ENCODE assay signal across 29 cellular contexts in the genomic region with DNA sequence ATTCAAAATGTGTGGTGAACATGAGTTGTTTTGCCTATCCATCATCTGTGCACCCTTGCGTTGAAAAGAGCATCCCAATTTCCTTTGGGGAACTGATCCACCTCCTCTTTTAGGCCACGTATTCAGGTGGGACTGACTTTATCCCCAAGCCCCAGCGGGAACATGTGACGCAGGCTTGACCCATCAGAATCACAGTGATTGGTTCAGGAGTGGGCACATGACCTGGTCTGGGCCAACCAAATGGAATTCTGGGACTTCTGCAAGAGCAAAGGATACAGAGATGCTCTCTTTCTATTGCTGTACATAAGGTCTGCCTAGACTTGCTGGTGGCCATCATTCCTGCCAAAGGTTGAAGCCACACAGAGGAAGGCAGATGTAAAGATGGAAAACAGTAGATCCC.
"Had no signal": no experiment of that assay in that cellular context is flagged by ENCODE, and none has a peak within 500 bp of the region (broad histone marks: within the 10 kb centered on the region; RNA-seq: fewer than 3 reads in every experiment).

No MANE protein-coding gene starts in this region.

- ATAC-seq: stimulated activated effector memory CD8-positive, alpha-beta T cell treated with anti-CD3 and anti-CD28 coated beads, Interleukin-12 subunit alpha, Interleukin-12 subunit beta, amount 100 ng/mL, for 72 hours; stimulated activated memory B cell treated with anti-CD40 and anti-IgM and Interleukin-4, amounts not matched to agents 10 μg/mL and 1 μg/mL and 100 μg/mL, for 72 hours; stimulated activated naive B cell treated with anti-CD40 and anti-IgM and Interleukin-4, amounts not matched to agents 10 μg/mL and 1 μg/mL and 100 μg/mL, for 72 hours; stimulated activated naive CD8-positive, alpha-beta T cell treated with anti-CD3 and anti-CD28 coated beads, Interleukin-15, amount 100 ng/mL, for 72 hours; stimulated activated naive CD8-positive, alpha-beta T cell treated with anti-CD3 and anti-CD28 coated beads, Interleukin-15, Interleukin-2, amounts not matched to agents 100 U/mL and 50 U/mL, for 24 hours; upper lobe of right lung had no signal

- H3K4me3 Mint-ChIP-seq: stimulated activated effector memory CD8-positive, alpha-beta T cell treated with anti-CD3 and anti-CD28 coated beads, Interleukin-12 subunit alpha, Interleukin-12 subunit beta, amount 100 ng/mL, for 72 hours; stimulated activated memory B cell treated with anti-CD40 and anti-IgM and Interleukin-4, amounts not matched to agents 10 μg/mL and 1 μg/mL and 100 μg/mL, for 72 hours; stimulated activated naive B cell treated with anti-CD40 and anti-IgM and Interleukin-4, amounts not matched to agents 10 μg/mL and 1 μg/mL and 100 μg/mL, for 72 hours; stimulated activated naive CD8-positive, alpha-beta T cell treated with anti-CD3 and anti-CD28 coated beads, Interleukin-15, amount 100 ng/mL, for 72 hours; stimulated activated naive CD8-positive, alpha-beta T cell treated with anti-CD3 and anti-CD28 coated beads, Interleukin-15, Interleukin-2, amounts not matched to agents 100 ng/mL and 50 ng/mL, for 24 hours; type B pancreatic cell had no signal

- H3K27me3 Mint-ChIP-seq: stimulated activated memory B cell treated with anti-CD40 and anti-IgM and Interleukin-4, amounts not matched to agents 10 μg/mL and 1 μg/mL and 100 μg/mL, for 72 hours; stimulated activated naive B cell treated with anti-CD40 and anti-IgM and Interleukin-4, amounts not matched to agents 10 μg/mL and 1 μg/mL and 100 μg/mL, for 72 hours; stimulated activated naive CD8-positive, alpha-beta T cell treated with anti-CD3 and anti-CD28 coated beads, Interleukin-15, amount 100 ng/mL, for 72 hours; stimulated activated naive CD8-positive, alpha-beta T cell treated with anti-CD3 and anti-CD28 coated beads, Interleukin-15, Interleukin-2, amounts not matched to agents 100 ng/mL and 50 ng/mL, for 24 hours had no signal

- H3K4me1 Mint-ChIP-seq: stimulated activated effector memory CD8-positive, alpha-beta T cell treated with anti-CD3 and anti-CD28 coated beads, Interleukin-12 subunit alpha, Interleukin-12 subunit beta, amount 100 ng/mL, for 72 hours; stimulated activated memory B cell treated with anti-CD40 and anti-IgM and Interleukin-4, amounts not matched to agents 10 μg/mL and 1 μg/mL and 100 μg/mL, for 72 hours; stimulated activated naive B cell treated with anti-CD40 and anti-IgM and Interleukin-4, amounts not matched to agents 10 μg/mL and 1 μg/mL and 100 μg/mL, for 72 hours; stimulated activated naive CD8-positive, alpha-beta T cell treated with anti-CD3 and anti-CD28 coated beads, Interleukin-15, amount 100 ng/mL, for 72 hours had no signal

- H3K27me3 ChIP-seq: testis, thyroid gland, tibial artery, tibial nerve, transverse colon, upper lobe of left lung, upper lobe of right lung, uterus, vagina had no signal

- DNase-seq: stimulated activated CD4-positive, alpha-beta T cell treated with anti-CD3 and anti-CD28 coated beads, Interleukin-2, amount 100 ng/mL, for 48 hours; stimulated activated CD4-positive, alpha-beta T cell treated with anti-CD3 and anti-CD28 coated beads, Interleukin-4, amount 100 ng/mL, for 1 hour; stimulated activated CD4-positive, alpha-beta T cell treated with anti-CD3 and anti-CD28 coated beads, Interleukin-4, amount 100 ng/mL, for 24 hours; stimulated activated CD4-positive, alpha-beta T cell treated with anti-CD3 and anti-CD28 coated beads, Interleukin-4, amount 100 ng/mL, for 4 hours; stimulated activated CD8-positive, alpha-beta memory T cell treated with anti-CD3 and anti-CD28 coated beads, Interleukin-4, amount 100 ng/mL, for 48 hours; stimulated activated naive B cell treated with anti-CD40 and anti-IgM and Interleukin-4, amounts not matched to agents 10 μg/mL and 1 μg/mL and 100 μg/mL, for 72 hours; stimulated activated naive CD4-positive, alpha-beta T cell; stimulated activated naive CD4-positive, alpha-beta T cell treated with Interleukin-2 at 50 U/mL for 16 hours; stimulated activated naive CD8-positive, alpha-beta T cell treated with anti-CD3 and anti-CD28 coated beads, Interleukin-15, amount 100 ng/mL, for 72 hours; stimulated activated naive CD8-positive, alpha-beta T cell treated with anti-CD3 and anti-CD28 coated beads, Interleukin-15, Interleukin-2, amounts not matched to agents 100 U/mL and 50 U/mL, for 24 hours; stomach; substantia nigra; testis; thyroid gland; tibial artery; transverse colon; trophoblast cell; upper lobe of left lung; upper lobe of right lung; uterus had no signal

- H3K27ac ChIP-seq: stomach, suprapubic skin, testis, thoracic aorta, thyroid gland, tibial artery, tibial nerve, transverse colon, upper lobe of left lung, upper lobe of right lung, uterus, vagina had no signal

- H3K36me3 ChIP-seq: stomach, suprapubic skin, thoracic aorta, thyroid gland, tibial artery, tibial nerve, transverse colon, upper lobe of left lung, upper lobe of right lung, uterus, vagina had no signal

- FAIRE-seq: urothelium cell line had no signal

- H3K4me1 ChIP-seq: stomach, suprapubic skin, testis, thyroid gland, tibial nerve, transverse colon, upper lobe of left lung, upper lobe of right lung, uterus, vagina had no signal

- H3K4me3 ChIP-seq: stomach, suprapubic skin, testis, thoracic aorta, thyroid gland, tibial artery, tibial nerve, transverse colon, upper lobe of left lung, upper lobe of right lung, uterus, vagina had no signal

- H3K27ac Mint-ChIP-seq: stimulated activated effector memory CD8-positive, alpha-beta T cell treated with anti-CD3 and anti-CD28 coated beads, Interleukin-12 subunit alpha, Interleukin-12 subunit beta, amount 100 ng/mL, for 72 hours; stimulated activated memory B cell treated with anti-CD40 and anti-IgM and Interleukin-4, amounts not matched to agents 10 μg/mL and 1 μg/mL and 100 μg/mL, for 72 hours; stimulated activated naive B cell treated with anti-CD40 and anti-IgM and Interleukin-4, amounts not matched to agents 10 μg/mL and 1 μg/mL and 100 μg/mL, for 72 hours; stimulated activated naive CD8-positive, alpha-beta T cell treated with anti-CD3 and anti-CD28 coated beads, Interleukin-15, amount 100 ng/mL, for 72 hours; stimulated activated naive CD8-positive, alpha-beta T cell treated with anti-CD3 and anti-CD28 coated beads, Interleukin-15, Interleukin-2, amounts not matched to agents 100 ng/mL and 50 ng/mL, for 24 hours; type B pancreatic cell had no signal

- H3K36me3 Mint-ChIP-seq: stimulated activated effector memory CD8-positive, alpha-beta T cell treated with anti-CD3 and anti-CD28 coated beads, Interleukin-12 subunit alpha, Interleukin-12 subunit beta, amount 100 ng/mL, for 72 hours; stimulated activated memory B cell treated with anti-CD40 and anti-IgM and Interleukin-4, amounts not matched to agents 10 μg/mL and 1 μg/mL and 100 μg/mL, for 72 hours; stimulated activated naive B cell treated with anti-CD40 and anti-IgM and Interleukin-4, amounts not matched to agents 10 μg/mL and 1 μg/mL and 100 μg/mL, for 72 hours; type B pancreatic cell had no signal

- H3K9me3 ChIP-seq: suprapubic skin, testis, thoracic aorta, thyroid gland, tibial artery, transverse colon, upper lobe of left lung, upper lobe of right lung, uterus, vagina had no signal
